Comparison of ENCODE assay signal across 16 cellular contexts in genomic region chr13:93865235-93865634, GRCh38.
DNase-seq lines count a peak whose midpoint lies in the region; ATAC-seq and TF ChIP-seq lines count a peak whose summit lies in the region.
"Had no signal": no experiment of that assay in that cellular context is flagged by ENCODE, and none has a peak within 500 bp of the region (broad histone marks: within the 10 kb centered on the region; RNA-seq: fewer than 3 reads in every experiment).

No MANE protein-coding gene starts in this region.

- TF ChIP-seq CTCF in IMR-90 (conservative IDR thresholded peaks at IDR 0.05; ENCODE audit: low read depth, low read length) = no peak

- H2AK9ac ChIP-seq in IMR-90 (replicated peaks; ENCODE audit: low read depth, low read length, poor library complexity) = no peak overlapping the region

- H2BK120ac ChIP-seq in IMR-90 (ENCODE audit: low read depth, low read length) = peak overlapping the region; percentile 39
- no peak overlapping the region for H2BK120ac ChIP-seq in mesendoderm (ENCODE audit: low read depth, low read length)

- H3K4me1 ChIP-seq in IMR-90 (ENCODE audit: control insufficient read depth, insufficient read depth, low read length) (peaks cover 11% of the 10 kb centered on the region; the same call in 1 of the 2 replicates), mesendoderm (ENCODE audit: control insufficient read depth, low read depth, low read length) (peaks cover 2% of the 10 kb centered on the region)
- H3K4me1 ChIP-seq: BLaER1 had no signal

- H3K36me3 ChIP-seq in IMR-90 (ENCODE audit: control insufficient read depth, insufficient read depth, low read length) = no peaks in the 10 kb centered on the region
- no peaks in the 10 kb centered on the region for H3K36me3 ChIP-seq in mesendoderm (ENCODE audit: control insufficient read depth, insufficient read depth, low read length)
- H3K36me3 ChIP-seq: BLaER1 had no signal

- peak overlapping the region; percentile 52; the same call in 1 of the 2 replicates for H2AK5ac ChIP-seq in IMR-90 (ENCODE audit: low read depth, low read length)
- no peak overlapping the region for H2AK5ac ChIP-seq in mesendoderm (ENCODE audit: low read length)

- in situ Hi-C loops in IMR-90 (cut with MboI; ENCODE audit: low sequenced_read_pairs) = loop anchor here (10.0 kb wide), 1 partner anchor 630 kb away; no protein-coding TSS in a partner anchor

- H3K4ac ChIP-seq in IMR-90 (ENCODE audit: low read depth, low read length) = peak overlapping the region; percentile 33; the same call in 1 of the 2 replicates
- H3K4ac ChIP-seq in mesendoderm (ENCODE audit: low read depth, low read length) = no peak overlapping the region

- H3K14ac ChIP-seq in IMR-90 (replicated peaks; ENCODE audit: low read depth, low read length) = peak overlapping the region; percentile 26; the same call in 1 of the 2 replicates

- H4K20me1 ChIP-seq in IMR-90 (ENCODE audit: insufficient read depth, low read length) = no peaks in the 10 kb centered on the region
- H4K20me1 ChIP-seq: BLaER1 had no signal

- H3K23ac ChIP-seq in IMR-90 (ENCODE audit: low read depth, low read length) (no peak overlapping the region), mesendoderm (ENCODE audit: low read length) (no peak overlapping the region)

- H2BK5ac ChIP-seq in IMR-90 (ENCODE audit: low read depth, low read length, poor library complexity, severe bottlenecking) = no peak overlapping the region
- no peak overlapping the region for H2BK5ac ChIP-seq in mesendoderm (ENCODE audit: low read length)

- peaks cover 0 to 9% of the 10 kb centered on the region in 2 experiments; a peak in 1 of 4 replicates for H3K79me1 ChIP-seq in IMR-90 (ENCODE audit: low read depth in 1 of 2, low read length in 2 of 2)
- H3K79me1 ChIP-seq in mesendoderm (ENCODE audit: low read length) = no peaks in the 10 kb centered on the region

- peak overlapping the region; percentile 85 for H3K18ac ChIP-seq in IMR-90 (ENCODE audit: low read depth, low read length)
- H3K18ac ChIP-seq in mesendoderm (ENCODE audit: low read length) = no peak overlapping the region

- ATAC-seq in IMR-90 (ENCODE audit: low read depth) (no peak), GM18868 (IDR thresholded peaks at IDR 0.05; ENCODE audit: unreplicated experiment) (no peak), GM18909 (IDR thresholded peaks at IDR 0.05; ENCODE audit: poor library complexity, unreplicated experiment) (no peak)
- ATAC-seq: CD8-positive, alpha-beta T cell had no signal

- intact Hi-C loops in IMR-90 (cut with micrococcal nuclease) = no loop called here

- peak overlapping the region; percentile 59; the same call in 1 of the 2 replicates for H2BK20ac ChIP-seq in IMR-90 (ENCODE audit: low read depth, low read length)

- H3K4me2 ChIP-seq in IMR-90 (ENCODE audit: low read depth, low read length) (no peak overlapping the region), mesendoderm (ENCODE audit: low read length) (no peak overlapping the region)
- H3K4me2 ChIP-seq: BLaER1 had no signal

- no peak overlapping the region for H2AFZ ChIP-seq in IMR-90 (replicated peaks; ENCODE audit: low read length, poor library complexity)

- CTCF ChIA-PET in IMR-90 (lab: Yijun Ruan, JAX) (no interaction called here), HEK293T (lab: Yijun Ruan, JAX) (no interaction called here)

- WGBS in IMR-90 (ENCODE audit: extremely low coverage in 2 of 2, insufficient read length in 1 of 2), 2 experiments = 100% methylated on average over 2 of the region's 3 CpGs; no CpG with 5 or more reads in 1 of the 2 experiments
- no CpG with 5 or more reads among the region's 3 CpGs for WGBS in mesendoderm (ENCODE audit: extremely low coverage, insufficient coverage, low lambda C conversion rate)

- BruUV-seq in IMR-90 (replicated peaks; lab: Mats Ljungman, UMichigan) = no TSS peak

- no peaks in the 10 kb centered on the region for H3K9me1 ChIP-seq in IMR-90 (ENCODE audit: insufficient read depth, low read length)

- H3K4me3 ChIP-seq in IMR-90 (ENCODE audit: insufficient read depth, low read depth, low read length) = no peak overlapping the region
- H3K4me3 ChIP-seq in mesendoderm (ENCODE audit: low read length) = no peak overlapping the region
- H3K4me3 ChIP-seq: BLaER1 had no signal

- POLR2A ChIA-PET in IMR-90 (lab: Charles Lee; ENCODE audit: unreplicated experiment) = no interaction called here
- POLR2A ChIA-PET in HEK293T (lab: Yijun Ruan, JAX) = no interaction called here

- H3K79me2 ChIP-seq in mesendoderm (ENCODE audit: control insufficient read depth, insufficient read depth, low read length) = no peaks in the 10 kb centered on the region

- no peak overlapping the region for H3K27ac ChIP-seq in IMR-90 (ENCODE audit: insufficient read depth, low read length)
- H3K27ac ChIP-seq in mesendoderm (ENCODE audit: low read depth, low read length) = no peak overlapping the region
- H3K27ac ChIP-seq: BLaER1, C4-2B had no signal

- TF ChIP-seq RAD21 in IMR-90 (IDR thresholded peaks at IDR 0.05; ENCODE audit: low read length) = no peak

- H3K9ac ChIP-seq in IMR-90 (ENCODE audit: low read depth, low read length) (no peak overlapping the region), mesendoderm (ENCODE audit: low read length) (no peak overlapping the region)
- H3K9ac ChIP-seq: BLaER1 had no signal

- H3K56ac ChIP-seq in IMR-90 (ENCODE audit: extremely low read depth, insufficient read depth, low read length) = no peak overlapping the region
- no peak overlapping the region for H3K56ac ChIP-seq in mesendoderm (ENCODE audit: low read length)

- H3K27me3 ChIP-seq in IMR-90 (ENCODE audit: control insufficient read depth, insufficient read depth, low read length) (no peaks in the 10 kb centered on the region), mesendoderm (ENCODE audit: insufficient read depth, low read length, poor library complexity) (no peaks in the 10 kb centered on the region)
- H3K27me3 ChIP-seq: BLaER1 had no signal

- H2BK15ac ChIP-seq in IMR-90 (ENCODE audit: low read depth, low read length) = peak overlapping the region; percentile 43; the same call in 1 of the 3 replicates
- no peak overlapping the region for H2BK15ac ChIP-seq in mesendoderm (replicated peaks; ENCODE audit: low read depth)

- no peaks in the 10 kb centered on the region for H3K9me3 ChIP-seq in IMR-90 (ENCODE audit: control insufficient read depth, insufficient read depth, low read length)
- H3K9me3 ChIP-seq: BLaER1 had no signal

- dilution Hi-C loops in IMR-90 (cut with HindIII; ENCODE audit: low sequenced_read_pairs, unreplicated experiment) = no loop called here

- H4K8ac ChIP-seq in IMR-90 (ENCODE audit: low read depth in 2 of 2, low read length in 2 of 2) (no peak overlapping the region), mesendoderm (ENCODE audit: low read depth, low read length) (no peak overlapping the region)

- H4K5ac ChIP-seq in IMR-90 (ENCODE audit: low read depth, low read length) (peak overlapping the region; percentile 47; the same call in 1 of the 2 replicates), mesendoderm (ENCODE audit: low read length) (no peak overlapping the region)

- DNase-seq in IMR-90 (no peak), SK-N-DZ (ENCODE audit: low spot score) (peak; percentile 67), mesendoderm (peak; percentile 14), HEK293T (ENCODE audit: extremely low spot score) (no peak)
- DNase-seq: CD4-positive, CD25-positive, alpha-beta regulatory T cell; CD8-positive, alpha-beta T cell; DMS 273 treated with DMSO at 0.1 percent for 48 hours; DMS53; DMS79 treated with DMSO at 0.1 percent for 48 hours; GOT3; H7; HCEC 1CT had no signal

- H4K91ac ChIP-seq in IMR-90 (ENCODE audit: insufficient read depth, low read depth, low read length) = peak overlapping the region; percentile 58

- no peak for TF ChIP-seq POLR2A in IMR-90 (IDR thresholded peaks at IDR 0.05; ENCODE audit: low read depth, low read length)

TF ChIP-seq in IMR-90, 13 proteins besides CTCF, POLR2A, EP300 and RAD21 (continues in another document):
- TF ChIP-seq NFE2L2 (IDR thresholded peaks at IDR 0.05; ENCODE audit: low read depth, low read length) = no peak
- TF ChIP-seq RFX5 (IDR thresholded peaks at IDR 0.05; ENCODE audit: low read depth, low read length) = no peak
- TF ChIP-seq CHD1 (IDR thresholded peaks at IDR 0.05; ENCODE audit: low read depth, low read length) = no peak
- no peak for TF ChIP-seq SMC3 (IDR thresholded peaks at IDR 0.05; ENCODE audit: low read depth, low read length)
- TF ChIP-seq BHLHE40 (IDR thresholded peaks at IDR 0.05; ENCODE audit: low read depth, low read length) = no peak
- TF ChIP-seq RCOR1 (IDR thresholded peaks at IDR 0.05; ENCODE audit: insufficient replicate concordance, low read length) = no peak
- TF ChIP-seq MXI1 (IDR thresholded peaks at IDR 0.05; ENCODE audit: borderline replicate concordance, low read depth, low read length) = no peak

TF ChIP-seq in HEK293T, 16 proteins besides CTCF, POLR2A, EP300 and RAD21:
- TF ChIP-seq ELF4 (IDR thresholded peaks at IDR 0.05) (no peak), ZNF384 (IDR thresholded peaks at IDR 0.05) (no peak), NFRKB (IDR thresholded peaks at IDR 0.05) (no peak), SP1 (IDR thresholded peaks at IDR 0.05) (no peak), ARNT (IDR thresholded peaks at IDR 0.05) (no peak), CTBP1 (IDR thresholded peaks at IDR 0.05; ENCODE audit: borderline replicate concordance) (no peak), TARDBP (IDR thresholded peaks at IDR 0.05) (no peak), FOXA1 (IDR thresholded peaks at IDR 0.05) (no peak), FOXM1 (IDR thresholded peaks at IDR 0.05; ENCODE audit: borderline replicate concordance) (no peak), LEF1 (IDR thresholded peaks at IDR 0.05; ENCODE audit: borderline replicate concordance) (no peak), BHLHE40 (IDR thresholded peaks at IDR 0.05; ENCODE audit: borderline replicate concordance) (no peak), L3MBTL2 (conservative IDR thresholded peaks at IDR 0.05) (no peak), FOXK2 (IDR thresholded peaks at IDR 0.05) (no peak), HDGF (IDR thresholded peaks at IDR 0.05; ENCODE audit: borderline replicate concordance) (no peak), SUZ12 (IDR thresholded peaks at IDR 0.05) (no peak), PKNOX1 (IDR thresholded peaks at IDR 0.05) (no peak)

Comparison
In these comparisons a context has a peak if more than half of its experiments do, and no peak if none do; other contexts are left out.
1. DNase-seq: peak in SK-N-DZ (single experiment) and mesendoderm (single experiment); none in IMR-90 (single experiment) and HEK293T (single experiment).